Comparison of ENCODE assay signal across 13 cellular contexts in the genomic region with DNA sequence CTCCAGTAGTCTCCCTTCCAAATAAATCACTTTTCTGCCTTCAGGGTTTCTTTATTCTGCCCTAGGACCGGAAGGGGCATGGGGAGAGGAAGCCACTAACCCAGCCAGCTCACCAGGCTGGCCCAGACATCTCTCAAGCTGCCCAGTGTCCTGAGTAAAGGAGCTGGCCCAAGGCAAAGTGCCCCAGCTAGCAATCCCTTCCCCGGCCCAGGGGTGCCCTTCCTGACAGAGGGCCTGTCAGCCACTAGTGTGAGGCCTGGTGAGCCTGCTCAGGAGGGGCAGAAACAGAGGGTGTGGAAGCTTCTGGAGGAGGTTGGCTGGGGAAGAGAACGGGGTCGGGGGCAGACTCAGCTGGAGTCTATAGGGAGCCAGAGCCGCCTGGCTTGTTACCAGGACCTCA. TPM values are rescaled to one million over a fixed set of nuclear protein-coding genes. Genes with fewer than 3 reads are reported as not detected.
DNase-seq lines count a peak whose midpoint lies in the region; ATAC-seq and TF ChIP-seq lines count a peak whose summit lies in the region.
"Had no signal": no experiment of that assay in that cellular context is flagged by ENCODE, and none has a peak within 500 bp of the region (broad histone marks: within the 10 kb centered on the region; RNA-seq: fewer than 3 reads in every experiment).

No MANE protein-coding gene starts in this region.

- no peaks in the 10 kb centered on the region for H3K36me3 Mint-ChIP-seq in activated naive CD4-positive, alpha-beta T cell treated with anti-CD3 and anti-CD28 coated beads, Interleukin-2, amount 50 U/mL, for 24 hours
- H3K36me3 Mint-ChIP-seq in activated T-helper 2 cell treated with anti-CD3 and anti-CD28 coated beads, Interferon-gamma antibody, Interleukin-2, Interleukin-4, amounts not matched to agents 10 μg/mL and 5 μg/mL and 100 μg/mL, durations not matched to agents 14 hours and 24 hours and 36 hours (ENCODE audit: low read depth): no peaks in the 10 kb centered on the region
- no peaks in the 10 kb centered on the region for H3K36me3 Mint-ChIP-seq in naive B cell

- H3K27ac ChIP-seq in upper lobe of left lung: peak overlapping the region; percentile 95 to 97 (median 95)

- no peaks in the 10 kb centered on the region for H3K9me3 Mint-ChIP-seq in activated naive CD4-positive, alpha-beta T cell treated with anti-CD3 and anti-CD28 coated beads, Interleukin-2, amount 50 U/mL, for 24 hours
- no peaks in the 10 kb centered on the region for H3K9me3 Mint-ChIP-seq in activated T-helper 2 cell treated with anti-CD3 and anti-CD28 coated beads, Interferon-gamma antibody, Interleukin-2, Interleukin-4, amounts not matched to agents 10 μg/mL and 5 μg/mL and 100 μg/mL, durations not matched to agents 14 hours and 24 hours and 36 hours
- H3K9me3 Mint-ChIP-seq in naive B cell: no peaks in the 10 kb centered on the region

- H3K4me3 Mint-ChIP-seq in activated naive CD4-positive, alpha-beta T cell treated with anti-CD3 and anti-CD28 coated beads, Interleukin-2, amount 50 U/mL, for 24 hours: peak overlapping the region; percentile 52
- H3K4me3 Mint-ChIP-seq in activated T-helper 2 cell treated with anti-CD3 and anti-CD28 coated beads, Interferon-gamma antibody, Interleukin-2, Interleukin-4, amounts not matched to agents 10 μg/mL and 5 μg/mL and 100 μg/mL, durations not matched to agents 14 hours and 24 hours and 36 hours (ENCODE audit: low read depth): peak overlapping the region; percentile 74
- H3K4me3 Mint-ChIP-seq in naive B cell: peak overlapping the region; percentile 71 to 87 (median 80)

- no peaks in the 10 kb centered on the region for H3K27me3 Mint-ChIP-seq in activated naive CD4-positive, alpha-beta T cell treated with anti-CD3 and anti-CD28 coated beads, Interleukin-2, amount 50 U/mL, for 24 hours
- H3K27me3 Mint-ChIP-seq in activated T-helper 2 cell treated with anti-CD3 and anti-CD28 coated beads, Interferon-gamma antibody, Interleukin-2, Interleukin-4, amounts not matched to agents 10 μg/mL and 5 μg/mL and 100 μg/mL, durations not matched to agents 14 hours and 24 hours and 36 hours (ENCODE audit: low read depth): no peaks in the 10 kb centered on the region
- H3K27me3 Mint-ChIP-seq in naive B cell: no peaks in the 10 kb centered on the region

- H3K27me3 ChIP-seq in upper lobe of left lung: no peaks in the 10 kb centered on the region
- H3K27me3 ChIP-seq: neutrophil had no signal

- DNase-seq in activated naive CD4-positive, alpha-beta T cell (lab: John Stamatoyannopoulos, UW): no peak
- DNase-seq in activated T-helper 2 cell treated with anti-CD3 and anti-CD28 coated beads, Interferon-gamma antibody, Interleukin-2, Interleukin-4, amounts not matched to agents 10 μg/mL and 5 μg/mL and 100 μg/mL, durations not matched to agents 14 hours and 24 hours and 36 hours (ENCODE audit: low spot score): no peak
- DNase-seq in naive B cell (no peak), upper lobe of left lung (no peak), SHP77 (lab: John Stamatoyannopoulos, UW) (no peak), NOMO-1 treated with dmso at 0.1 percent for 144 hours (lab: John Stamatoyannopoulos, UW; ENCODE audit: unreplicated experiment) (no peak)
- DNase-seq in activated CD4-positive, alpha-beta T cell treated with anti-CD3 and anti-CD28 coated beads, Interleukin-2, amount 50 U/mL, for 48 hours: no peak
- DNase-seq: amygdala; NCI-H1048; stimulated activated CD4-positive, alpha-beta T cell treated with anti-CD3 and anti-CD28 coated beads, Interleukin-1b, Interleukin-23, amount 100 ng/mL, for 48 hours; T-helper 9 cell had no signal

- peaks cover 37 to 71% (median 46%) of the 10 kb centered on the region in 4 donors for H3K4me1 ChIP-seq in upper lobe of left lung

- 85 to 86% methylated on average over 5 of the region's 5 CpGs for WGBS in upper lobe of left lung, 2 donors

- no peak overlapping the region for H3K4me3 ChIP-seq in upper lobe of left lung

- H3K36me3 ChIP-seq in upper lobe of left lung: peaks cover 0 to 4% (median under 1%) of the 10 kb centered on the region in 4 donors
- H3K36me3 ChIP-seq: neutrophil had no signal

- peak overlapping the region; percentile 65 for H3K27ac Mint-ChIP-seq in activated naive CD4-positive, alpha-beta T cell treated with anti-CD3 and anti-CD28 coated beads, Interleukin-2, amount 50 U/mL, for 24 hours
- peak overlapping the region; percentile 65 for H3K27ac Mint-ChIP-seq in activated T-helper 2 cell treated with anti-CD3 and anti-CD28 coated beads, Interferon-gamma antibody, Interleukin-2, Interleukin-4, amounts not matched to agents 10 μg/mL and 5 μg/mL and 100 μg/mL, durations not matched to agents 14 hours and 24 hours and 36 hours
- peak overlapping the region in 5 of 6 donors; percentile 63 to 96 (median 90) for H3K27ac Mint-ChIP-seq in naive B cell

- TF ChIP-seq EP300 in upper lobe of left lung (IDR thresholded peaks at IDR 0.05): no peak

- H3K9me3 ChIP-seq in upper lobe of left lung: no peaks in the 10 kb centered on the region
- H3K9me3 ChIP-seq: neutrophil had no signal

- no peak for TF ChIP-seq CTCF in upper lobe of left lung (IDR thresholded peaks at IDR 0.05)

- intact Hi-C loops in activated T-helper 2 cell treated with anti-CD3 and anti-CD28 coated beads, Interferon-gamma antibody, Interleukin-2, Interleukin-4, amounts not matched to agents 10 μg/mL and 5 μg/mL and 100 μg/mL, durations not matched to agents 14 hours and 24 hours and 36 hours (cut with micrococcal nuclease): no loop called here

- H3K4me1 Mint-ChIP-seq in activated naive CD4-positive, alpha-beta T cell treated with anti-CD3 and anti-CD28 coated beads, Interleukin-2, amount 50 U/mL, for 24 hours: peaks cover 18% of the 10 kb centered on the region
- H3K4me1 Mint-ChIP-seq in activated T-helper 2 cell treated with anti-CD3 and anti-CD28 coated beads, Interferon-gamma antibody, Interleukin-2, Interleukin-4, amounts not matched to agents 10 μg/mL and 5 μg/mL and 100 μg/mL, durations not matched to agents 14 hours and 24 hours and 36 hours (ENCODE audit: low read depth): peaks cover 14% of the 10 kb centered on the region
- H3K4me1 Mint-ChIP-seq in naive B cell: peaks cover 18 to 54% (median 48%) of the 10 kb centered on the region in 3 donors

- TF ChIP-seq POLR2A in upper lobe of left lung (IDR thresholded peaks at IDR 0.05): no peak

- no peak for ATAC-seq in naive B cell (ENCODE audit: low read depth in 2 of 2)
- no peak for ATAC-seq in upper lobe of left lung (ENCODE audit: low FRiP score in 2 of 2)

RNA-seq across cellular contexts. Expression of a gene that starts 22.2 kb away (rescaled TPM):
- 16.3 and 16.4 TPM in 2 replicates for total RNA-seq in activated T-helper 2 cell treated with anti-CD3 and anti-CD28 coated beads, Interferon-gamma antibody, Interleukin-2, Interleukin-4, amounts not matched to agents 10 μg/mL and 5 μg/mL and 100 μg/mL, durations not matched to agents 14 hours and 24 hours and 36 hours
- 1 to 10 TPM in 4 of 6 donors, under 1 TPM in 2; 0.77 to 3.2 (median 1.8) TPM for polyA plus RNA-seq in naive B cell (ENCODE audit: low read depth in 6 of 6)
- 1 to 10 TPM; 1.4 to 8.0 (median 5.1) TPM for total RNA-seq in upper lobe of left lung

RNA-seq across cellular contexts. Expression of a gene that starts 35.7 kb away (rescaled TPM):
- 0.37 and 0.50 TPM in 2 replicates for total RNA-seq in activated T-helper 2 cell treated with anti-CD3 and anti-CD28 coated beads, Interferon-gamma antibody, Interleukin-2, Interleukin-4, amounts not matched to agents 10 μg/mL and 5 μg/mL and 100 μg/mL, durations not matched to agents 14 hours and 24 hours and 36 hours
- polyA plus RNA-seq in naive B cell (ENCODE audit: low read depth in 6 of 6): 1 to 10 TPM in 3 of 6 donors, under 1 TPM in 3; 0.29 to 4.2 (median 1.3) TPM
- 1,000 to 10,000 TPM in 1 of 6 donors, 100 to 1,000 TPM in 5; 215 to 1,314 (median 495) TPM for total RNA-seq in upper lobe of left lung

RNA-seq across cellular contexts. Expression of a gene that starts 35.9 kb away (rescaled TPM):
- total RNA-seq in activated T-helper 2 cell treated with anti-CD3 and anti-CD28 coated beads, Interferon-gamma antibody, Interleukin-2, Interleukin-4, amounts not matched to agents 10 μg/mL and 5 μg/mL and 100 μg/mL, durations not matched to agents 14 hours and 24 hours and 36 hours: 0.21 TPM in 1 of 2 replicates, not detected in the other
- not detected for polyA plus RNA-seq in naive B cell (ENCODE audit: low read depth in 6 of 6)
- total RNA-seq in upper lobe of left lung: 100 to 1,000 TPM in 5 of 6 donors, 10 to 100 TPM in 1; 84.2 to 530 (median 181) TPM

RNA-seq across cellular contexts. Expression of a gene that starts 51.4 kb away (rescaled TPM):
- not detected in 2 replicates for total RNA-seq in activated T-helper 2 cell treated with anti-CD3 and anti-CD28 coated beads, Interferon-gamma antibody, Interleukin-2, Interleukin-4, amounts not matched to agents 10 μg/mL and 5 μg/mL and 100 μg/mL, durations not matched to agents 14 hours and 24 hours and 36 hours
- not detected for polyA plus RNA-seq in naive B cell (ENCODE audit: low read depth in 6 of 6)
- total RNA-seq in upper lobe of left lung: under 1 TPM in 1 of 6 donors, not detected in 5; 0.13 TPM

RNA-seq across cellular contexts. Expression of a gene that starts 51.6 kb away (rescaled TPM):
- total RNA-seq in activated T-helper 2 cell treated with anti-CD3 and anti-CD28 coated beads, Interferon-gamma antibody, Interleukin-2, Interleukin-4, amounts not matched to agents 10 μg/mL and 5 μg/mL and 100 μg/mL, durations not matched to agents 14 hours and 24 hours and 36 hours: 0.02 TPM in 1 of 2 replicates, not detected in the other
- polyA plus RNA-seq in naive B cell (ENCODE audit: low read depth in 6 of 6): under 1 TPM in 1 of 6 donors, not detected in 5; 0.08 TPM
- 10 to 100 TPM in 1 of 6 donors, 1 to 10 TPM in 5; 2.7 to 27.2 (median 6.7) TPM for total RNA-seq in upper lobe of left lung

Comparison
In these comparisons a context has a peak if more than half of its experiments do, and no peak if none do; other contexts are left out.
1. RNA of a gene that starts 35.7 kb away (total RNA-seq): 215 to 1,314 TPM in upper lobe of left lung; 0.37 to 0.50 TPM in activated T-helper 2 cell treated with anti-CD3 and anti-CD28 coated beads, Interferon-gamma antibody, Interleukin-2, Interleukin-4, amounts not matched to agents 10 μg/mL and 5 μg/mL and 100 μg/mL, durations not matched to agents 14 hours and 24 hours and 36 hours; every median in the first group is over 100 times any median in the second.
2. RNA of a gene that starts 35.9 kb away (total RNA-seq): 84.2 to 530 TPM in upper lobe of left lung; 0.21 TPM in activated T-helper 2 cell treated with anti-CD3 and anti-CD28 coated beads, Interferon-gamma antibody, Interleukin-2, Interleukin-4, amounts not matched to agents 10 μg/mL and 5 μg/mL and 100 μg/mL, durations not matched to agents 14 hours and 24 hours and 36 hours; every median in the first group is over 10 times any median in the second.
3. Peak in every context shown above with its lines, with median percentiles within 50 percentile points of each other: H3K27ac Mint-ChIP-seq and H3K4me3 Mint-ChIP-seq.